In the genomic region with DNA sequence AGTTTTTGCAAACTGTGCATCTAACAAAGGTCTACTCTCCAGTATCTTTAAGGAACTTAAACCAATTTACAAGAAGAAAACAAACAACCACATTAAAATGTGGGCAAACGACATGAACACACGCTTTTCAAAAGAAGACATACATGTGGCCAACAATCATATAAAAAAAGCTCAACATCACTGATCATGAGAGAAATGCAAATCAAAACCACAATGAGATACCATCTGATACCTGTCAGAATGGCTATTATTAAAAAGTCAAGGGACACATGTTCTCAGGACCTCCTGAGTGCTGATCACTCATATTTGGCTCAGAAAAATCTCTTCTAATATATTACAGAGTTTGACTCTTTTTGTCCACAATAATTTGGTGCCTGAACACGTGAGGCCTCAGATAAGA, we compare ENCODE assay signal across 22 cellular contexts. TPM values are rescaled to one million over a fixed set of nuclear protein-coding genes. Genes with fewer than 3 reads are reported as not detected.
DNase-seq lines count a peak whose midpoint lies in the region; ATAC-seq and TF ChIP-seq lines count a peak whose summit lies in the region.
"Had no signal": no experiment of that assay in that cellular context is flagged by ENCODE, and none has a peak within 500 bp of the region (broad histone marks: within the 10 kb centered on the region; RNA-seq: fewer than 3 reads in every experiment).

No MANE protein-coding gene starts in this region.

- H3K9me3 Mint-ChIP-seq in effector memory CD8-positive, alpha-beta T cell: no peaks in the 10 kb centered on the region
- H3K9me3 Mint-ChIP-seq in Caco-2 (ENCODE audit: unreplicated experiment): peaks cover 19% of the 10 kb centered on the region

- H3K4me3 ChIP-seq in GM12865 (ENCODE audit: low read depth, low read length): peak overlapping the region; percentile 53
- no peak overlapping the region for H3K4me3 ChIP-seq in Caco-2 (ENCODE audit: low read depth, low read length)
- H3K4me3 ChIP-seq: GM23338, right atrium auricular region, vagina had no signal

- no peaks in the 10 kb centered on the region for H3K36me3 ChIP-seq in Caco-2 (ENCODE audit: control insufficient read depth, insufficient read depth, low read length)
- H3K36me3 ChIP-seq: right atrium auricular region, vagina had no signal

- peak overlapping the region; percentile 61 to 84 for H3K27ac Mint-ChIP-seq in effector memory CD8-positive, alpha-beta T cell
- H3K27ac Mint-ChIP-seq in Caco-2 (ENCODE audit: unreplicated experiment): no peak overlapping the region
- H3K27ac Mint-ChIP-seq: activated CD4-positive, alpha-beta memory T cell treated with anti-CD3 and anti-CD28 coated beads for 36 hours; CD8-positive, alpha-beta T cell; GM23338; mesothelial cell of epicardium had no signal

- TF ChIP-seq CTCF in GM12865 (IDR thresholded peaks at IDR 0.05; ENCODE audit: insufficient read depth, low read depth, low read length, missing control alignments): no peak
- TF ChIP-seq CTCF in Caco-2 (IDR thresholded peaks at IDR 0.05; ENCODE audit: insufficient read depth in 1 of 2, low read depth in 1 of 2, low read length in 1 of 2, severe bottlenecking in 1 of 2, unreplicated experiment in 1 of 2): no peak

- intact Hi-C loops in Caco-2 (cut with micrococcal nuclease; ENCODE audit: unreplicated experiment): no loop called here

- no peaks in the 10 kb centered on the region for H3K27me3 ChIP-seq in Caco-2 (replicated peaks; ENCODE audit: control insufficient read depth, insufficient read depth, low read length)
- H3K27me3 ChIP-seq: right atrium auricular region, vagina had no signal

- H3K27me3 Mint-ChIP-seq in effector memory CD8-positive, alpha-beta T cell: no peaks in the 10 kb centered on the region
- H3K27me3 Mint-ChIP-seq in Caco-2 (ENCODE audit: insufficient read depth, unreplicated experiment): peaks cover 14% of the 10 kb centered on the region

- no TSS peak for BruUV-seq in Caco-2 (replicated peaks; lab: Mats Ljungman, UMichigan)

- no peaks in the 10 kb centered on the region for H3K4me1 ChIP-seq in Caco-2
- H3K4me1 ChIP-seq: right atrium auricular region, vagina had no signal

- H3K36me3 Mint-ChIP-seq in effector memory CD8-positive, alpha-beta T cell (ENCODE audit: insufficient read depth): peaks cover 8% of the 10 kb centered on the region
- no peaks in the 10 kb centered on the region for H3K36me3 Mint-ChIP-seq in Caco-2 (ENCODE audit: insufficient read depth, unreplicated experiment)
- H3K36me3 Mint-ChIP-seq: activated CD4-positive, alpha-beta memory T cell treated with anti-CD3 and anti-CD28 coated beads for 36 hours; CD8-positive, alpha-beta T cell had no signal

- H3K4me1 Mint-ChIP-seq in effector memory CD8-positive, alpha-beta T cell (ENCODE audit: low read depth in 2 of 2): peaks cover 12 to 18% of the 10 kb centered on the region in 2 donors
- H3K4me1 Mint-ChIP-seq in Caco-2 (ENCODE audit: low read depth, unreplicated experiment): no peaks in the 10 kb centered on the region
- H3K4me1 Mint-ChIP-seq: GM23338, mesothelial cell of epicardium had no signal

- H3K4me3 Mint-ChIP-seq in effector memory CD8-positive, alpha-beta T cell: peak overlapping the region; percentile 78 to 88
- H3K4me3 Mint-ChIP-seq in Caco-2 (ENCODE audit: unreplicated experiment): no peak overlapping the region
- H3K4me3 Mint-ChIP-seq: activated CD4-positive, alpha-beta memory T cell treated with anti-CD3 and anti-CD28 coated beads for 36 hours; GM23338; mesothelial cell of epicardium had no signal

- DNase-seq in GM12865 (ENCODE audit: low read depth) (peak; percentile 67), NCI-H2081 treated with DMSO at 0.1 percent for 48 hours (lab: John Stamatoyannopoulos, UW) (no peak), NCI-H1092 treated with DMSO at 0.1 percent for 48 hours (lab: John Stamatoyannopoulos, UW) (no peak), NCI-H69 (lab: John Stamatoyannopoulos, UW) (no peak), Caco-2 (no peak)
- no peak for DNase-seq in effector memory CD8-positive, alpha-beta T cell
- DNase-seq: activated CD4-positive, alpha-beta memory T cell treated with anti-CD3 and anti-CD28 coated beads for 36 hours; activated T-cell treated with anti-CD3 and anti-CD28 coated beads, Interleukin-2, amount 50 U/mL, for 48 hours; caudate nucleus; CD8-positive, alpha-beta T cell; DND-41; effector memory CD4-positive, alpha-beta T cell; IMR-90; kidney; MV-4-11; nucleus accumbens had no signal

- ATAC-seq in GM21423 (IDR thresholded peaks at IDR 0.05; ENCODE audit: unreplicated experiment) (peak; percentile 22), HG03045 (IDR thresholded peaks at IDR 0.05; ENCODE audit: unreplicated experiment) (peak; percentile 28)
- no peak for ATAC-seq in effector memory CD8-positive, alpha-beta T cell (replicated peaks)
- ATAC-seq: CD8-positive, alpha-beta T cell; GM23338 had no signal

- CTCF ChIA-PET in Caco-2 (lab: Charles Lee): no interaction called here

- H3K9me3 ChIP-seq in Caco-2: no peaks in the 10 kb centered on the region
- H3K9me3 ChIP-seq: vagina had no signal

- POLR2A ChIA-PET in Caco-2 (lab: Charles Lee): no interaction called here

RNA-seq across cellular contexts. Expression of a gene that starts 14.2 kb away (rescaled TPM):
- total RNA-seq in Caco-2 (2022): not detected in 2 replicates
- total RNA-seq: activated CD4-positive, alpha-beta memory T cell treated with anti-CD3 and anti-CD28 coated beads for 36 hours; IMR-90; mesothelial cell of epicardium had no signal

RNA-seq across cellular contexts. Expression of a gene that starts 22.6 kb away (rescaled TPM):
- not detected in 2 replicates for total RNA-seq in Caco-2 (2022)
- total RNA-seq: activated CD4-positive, alpha-beta memory T cell treated with anti-CD3 and anti-CD28 coated beads for 36 hours; CD8-positive, alpha-beta T cell; GM23338; IMR-90; mesothelial cell of epicardium had no signal

RNA-seq across cellular contexts. Expression of a gene that starts 42.5 kb away (rescaled TPM):
- total RNA-seq in Caco-2 (2022): not detected in 2 replicates
- total RNA-seq: activated CD4-positive, alpha-beta memory T cell treated with anti-CD3 and anti-CD28 coated beads for 36 hours; CD8-positive, alpha-beta T cell; GM23338; IMR-90; mesothelial cell of epicardium; vagina had no signal

RNA-seq across cellular contexts. Expression of a gene that starts 46.7 kb away (rescaled TPM):
- total RNA-seq in Caco-2 (2022): not detected in 2 replicates
- total RNA-seq: activated CD4-positive, alpha-beta memory T cell treated with anti-CD3 and anti-CD28 coated beads for 36 hours; GM23338; IMR-90; mesothelial cell of epicardium had no signal
